15 cellular contexts compared by ENCODE assay signal in genomic region chr1:6471969-6472368, GRCh38. TPM values are rescaled to one million over a fixed set of nuclear protein-coding genes. Genes with fewer than 3 reads are reported as not detected.
DNase-seq lines count a peak whose midpoint lies in the region; ATAC-seq and TF ChIP-seq lines count a peak whose summit lies in the region.
"Had no signal": no experiment of that assay in that cellular context is flagged by ENCODE, and none has a peak within 500 bp of the region (broad histone marks: within the 10 kb centered on the region; RNA-seq: fewer than 3 reads in every experiment).

No MANE protein-coding gene starts in this region.

- intact Hi-C loops in Caco-2 (cut with micrococcal nuclease; ENCODE audit: unreplicated experiment) = no loop called here
- intact Hi-C loops in prostate gland (cut with DNase I) = no loop called here

- peaks cover 4% of the 10 kb centered on the region for H3K36me3 ChIP-seq in Caco-2 (ENCODE audit: control insufficient read depth, insufficient read depth, low read length)
- peaks cover 0 to 29% (median 0%) of the 10 kb centered on the region in 3 donors for H3K36me3 ChIP-seq in Peyer's patch
- peaks cover 50% of the 10 kb centered on the region for H3K36me3 ChIP-seq in iPS-15b (ENCODE audit: control insufficient read depth, insufficient read depth, low read length)
- H3K36me3 ChIP-seq in prostate gland = no peaks in the 10 kb centered on the region
- peaks cover 0 to 84% (median 0%) of the 10 kb centered on the region in 3 donors for H3K36me3 ChIP-seq in tibial nerve
- H3K36me3 ChIP-seq: pancreas, SJCRH30 had no signal

- BruUV-seq in Caco-2 (replicated peaks; lab: Mats Ljungman, UMichigan) = no TSS peak

- WGBS in prostate gland = 64% methylated on average over 7 of the region's 7 CpGs
- WGBS in tibial nerve, 2 donors = 87 to 91% methylated on average over 6 to 7 of the region's 7 CpGs

- peak overlapping the region; percentile 74 for H3K4me3 Mint-ChIP-seq in Caco-2 (ENCODE audit: unreplicated experiment)
- H3K4me3 Mint-ChIP-seq: CD4-positive, alpha-beta memory T cell had no signal

- H3K9ac ChIP-seq in iPS-15b (ENCODE audit: low read depth, low read length) = no peak overlapping the region

- no peak for TF ChIP-seq EP300 in tibial nerve (IDR thresholded peaks at IDR 0.05)

- peaks cover 8% of the 10 kb centered on the region for H3K4me1 Mint-ChIP-seq in Caco-2 (ENCODE audit: low read depth, unreplicated experiment)

- TF ChIP-seq POLR2A in Peyer's patch (IDR thresholded peaks at IDR 0.05) (peak; percentile 42 to 71), prostate gland (IDR thresholded peaks at IDR 0.05) (no peak), tibial nerve (IDR thresholded peaks at IDR 0.05) (no peak)

- H3K4me1 ChIP-seq in Caco-2 (peaks cover 35% of the 10 kb centered on the region), Peyer's patch (peaks cover 5 to 35% (median 8%) of the 10 kb centered on the region in 4 donors), iPS-15b (ENCODE audit: control insufficient read depth, insufficient read depth, low read length) (peaks cover 11% of the 10 kb centered on the region), prostate gland (replicated peaks) (no peaks in the 10 kb centered on the region), tibial nerve (peaks cover 0 to 5% (median 0%) of the 10 kb centered on the region in 4 donors)
- H3K4me1 ChIP-seq: pancreas, SJCRH30 had no signal

- H3K4me3 ChIP-seq in Caco-2 (ENCODE audit: low read depth, low read length) (peak overlapping the region; percentile 53), Peyer's patch (peak overlapping the region in 2 of 4 donors; percentile 50 to 53), iPS-15b (ENCODE audit: low read depth, low read length) (peak overlapping the region; percentile 13), prostate gland (no peak overlapping the region), tibial nerve (no peak overlapping the region)
- H3K4me3 ChIP-seq: pancreas, SJCRH30, smooth muscle cell, thoracic aorta had no signal

- H3K36me3 Mint-ChIP-seq in Caco-2 (ENCODE audit: insufficient read depth, unreplicated experiment) = peaks cover 15% of the 10 kb centered on the region
- H3K36me3 Mint-ChIP-seq: CD4-positive, alpha-beta memory T cell had no signal

- H3K27me3 ChIP-seq in Caco-2 (replicated peaks; ENCODE audit: control insufficient read depth, insufficient read depth, low read length) (no peaks in the 10 kb centered on the region), Peyer's patch (no peaks in the 10 kb centered on the region), iPS-15b (ENCODE audit: control insufficient read depth, insufficient read depth, low read length) (no peaks in the 10 kb centered on the region), prostate gland (replicated peaks; ENCODE audit: insufficient read depth) (no peaks in the 10 kb centered on the region), tibial nerve (no peaks in the 10 kb centered on the region)
- H3K27me3 ChIP-seq: pancreas, SJCRH30 had no signal

- H3K27ac Mint-ChIP-seq in Caco-2 (ENCODE audit: unreplicated experiment) = peak overlapping the region; percentile 91
- H3K27ac Mint-ChIP-seq: CD4-positive, alpha-beta memory T cell had no signal

- no peak for TF ChIP-seq CTCF in Caco-2 (IDR thresholded peaks at IDR 0.05; ENCODE audit: insufficient read depth in 1 of 2, low read depth in 1 of 2, low read length in 1 of 2, severe bottlenecking in 1 of 2, unreplicated experiment in 1 of 2)
- no peak for TF ChIP-seq CTCF in Peyer's patch (IDR thresholded peaks at IDR 0.05)
- no peak for TF ChIP-seq CTCF in prostate gland (IDR thresholded peaks at IDR 0.05)
- no peak for TF ChIP-seq CTCF in tibial nerve (IDR thresholded peaks at IDR 0.05)

- no peaks in the 10 kb centered on the region for H3K9me3 Mint-ChIP-seq in Caco-2 (ENCODE audit: unreplicated experiment)
- H3K9me3 Mint-ChIP-seq: CD4-positive, alpha-beta memory T cell had no signal

- H3K9me3 ChIP-seq in Caco-2 (no peaks in the 10 kb centered on the region), Peyer's patch (no peaks in the 10 kb centered on the region), iPS-15b (ENCODE audit: control insufficient read depth, insufficient read depth, low read length) (no peaks in the 10 kb centered on the region), prostate gland (no peaks in the 10 kb centered on the region), tibial nerve (no peaks in the 10 kb centered on the region)
- H3K9me3 ChIP-seq: pancreas, SJCRH30, thoracic aorta had no signal

- ATAC-seq in GM19397 (IDR thresholded peaks at IDR 0.05; ENCODE audit: unreplicated experiment) (no peak), GM21786 (IDR thresholded peaks at IDR 0.05; ENCODE audit: unreplicated experiment) (no peak)

- H3K27me3 Mint-ChIP-seq in Caco-2 (ENCODE audit: insufficient read depth, unreplicated experiment) = no peaks in the 10 kb centered on the region
- H3K27me3 Mint-ChIP-seq: CD4-positive, alpha-beta memory T cell had no signal

- CTCF ChIA-PET in Caco-2 (lab: Charles Lee) = interaction anchor here (0.6 to 2.0 kb wide), 4 partner anchors 9 to 49 kb away, joined by 3 to 7 read pairs (median 3); no protein-coding TSS in a partner anchor

- DNase-seq in Caco-2 = peak; percentile 73 to 83
- peak in 2 of 3 donors; percentile 87 to 89 for DNase-seq in Peyer's patch
- peak; percentile 35 for DNase-seq in prostate gland (ENCODE audit: low spot score)
- DNase-seq in tibial nerve (ENCODE audit: low spot score in 2 of 2) = no peak
- no peak for DNase-seq in glomerular visceral epithelial cell (ENCODE audit: extremely low spot score)
- DNase-seq: NCI-H2081 treated with DMSO at 0.1 percent for 48 hours, SJCRH30 had no signal

- POLR2A ChIA-PET in Caco-2 (lab: Charles Lee) = interaction anchor here (0.6 kb wide), 1 partner anchor 20 kb away, joined by 3 read pairs; no protein-coding TSS in a partner anchor

- peak overlapping the region in 3 of 4 donors; percentile 87 to 97 (median 97) for H3K27ac ChIP-seq in Peyer's patch
- H3K27ac ChIP-seq in prostate gland = no peak overlapping the region
- peak overlapping the region in 1 of 4 donors; percentile 51 for H3K27ac ChIP-seq in tibial nerve
- H3K27ac ChIP-seq: pancreas, SJCRH30, thoracic aorta had no signal

RNA-seq across cellular contexts. Expression of gene TNFRSF25, which starts 6.0 kb away (rescaled TPM):
- total RNA-seq in Caco-2 (2022) (15.0 and 16.3 TPM in 2 replicates), Peyer's patch (10 to 100 TPM; 31.0 to 88.4 (median 61.5) TPM), prostate gland (10 to 100 TPM; 15.2 to 22.7 TPM), tibial nerve (10 to 100 TPM; 32.3 to 79.8 (median 53.4) TPM)

RNA-seq across cellular contexts. Expression of gene PLEKHG5, which starts 19.5 kb away (rescaled TPM):
- total RNA-seq in Caco-2 (2022) = 11.6 and 12.2 TPM in 2 replicates
- total RNA-seq in Peyer's patch = 10 to 100 TPM; 17.7 to 56.9 (median 45.4) TPM
- 10 to 100 TPM; 11.6 to 21.4 TPM for total RNA-seq in prostate gland
- total RNA-seq in tibial nerve = 10 to 100 TPM; 25.6 to 40.8 (median 30.8) TPM

RNA-seq across cellular contexts. Expression of gene ESPN, which starts 47.4 kb away (rescaled TPM):
- total RNA-seq in Caco-2 (2022) = 14.9 and 16.3 TPM in 2 replicates
- 100 to 1,000 TPM in 3 of 4 donors, 10 to 100 TPM in 1; 17.3 to 390 (median 306) TPM for total RNA-seq in Peyer's patch
- total RNA-seq in prostate gland = 100 to 1,000 TPM in 1 of 2 donors, 10 to 100 TPM in 1; 19.7 to 257 TPM
- 1 to 10 TPM in 3 of 4 donors, under 1 TPM in 1; 0.60 to 6.1 (median 1.7) TPM for total RNA-seq in tibial nerve
- total RNA-seq: Daoy, smooth muscle cell, thoracic aorta had no signal

RNA-seq across cellular contexts. Expression of gene HES2, which starts 52.2 kb away (rescaled TPM):
- total RNA-seq in Caco-2 (2022) = 0.37 and 0.91 TPM in 2 replicates
- 10 to 100 TPM in 1 of 4 donors, 1 to 10 TPM in 3; 2.5 to 15.9 (median 5.2) TPM for total RNA-seq in Peyer's patch
- total RNA-seq in prostate gland = 10 to 100 TPM in 1 of 2 donors, 1 to 10 TPM in 1; 2.2 to 13.4 TPM
- total RNA-seq in tibial nerve = not detected
- total RNA-seq: CD4-positive, alpha-beta memory T cell; Daoy; SJCRH30; thoracic aorta had no signal

Comparison
In these comparisons a context has a peak if more than half of its experiments do, and no peak if none do; other contexts are left out.
1. DNase-seq: peak in Caco-2 (2 of 2), Peyer's patch (2 of 3) and prostate gland (single experiment); none in tibial nerve (0 of 2) and glomerular visceral epithelial cell (single experiment).
2. H3K4me3 ChIP-seq: peak in Caco-2 (single experiment) and iPS-15b (single experiment); none in prostate gland (0 of 2) and tibial nerve (0 of 4).
3. H3K27ac ChIP-seq: peak in Peyer's patch (3 of 4); none in prostate gland (0 of 2).
4. POLR2A ChIP-seq: peak in Peyer's patch (2 of 2); none in prostate gland (single experiment) and tibial nerve (0 of 2).